26 cellular contexts compared by ENCODE assay signal in genomic region chr18:66193394-66193793, GRCh38.
"Had no signal": no experiment of that assay in that cellular context is flagged by ENCODE, and none has a peak within 500 bp of the region (broad histone marks: within the 10 kb centered on the region; RNA-seq: fewer than 3 reads in every experiment).

No MANE protein-coding gene starts in this region.

- H3K4me3 Mint-ChIP-seq: dendritic cell treated with granulocyte-macrophage colony-stimulating factor and Interleukin-4, amounts not matched to agents 40 ng/mL and 50 ng/mL, for 4 days; naive thymus-derived CD8-positive, alpha-beta T cell; nephron progenitor cell had no signal

- ATAC-seq: left cardiac atrium; left lung; pancreas; sciatic nerve; stimulated activated naive CD8-positive, alpha-beta T cell treated with anti-CD3 and anti-CD28 coated beads, Interleukin-15, Interleukin-2, amounts not matched to agents 100 U/mL and 50 U/mL, for 24 hours had no signal

- H3K4me1 Mint-ChIP-seq: naive thymus-derived CD8-positive, alpha-beta T cell had no signal

- H3K4me2 ChIP-seq: smooth muscle cell had no signal

- H3K9me3 Mint-ChIP-seq: nephron progenitor cell had no signal

- H3K27ac Mint-ChIP-seq: dendritic cell treated with granulocyte-macrophage colony-stimulating factor and Interleukin-4, amounts not matched to agents 40 ng/mL and 50 ng/mL, for 4 days; naive thymus-derived CD8-positive, alpha-beta T cell; progenitor cell of endocrine pancreas had no signal

- H3K4me3 ChIP-seq: colonic mucosa, esophagus muscularis mucosa, heart right ventricle, left lung, pancreas, smooth muscle cell, testis, tibial nerve, vagina had no signal

- H3K4me1 ChIP-seq: colonic mucosa, esophagus muscularis mucosa, heart right ventricle, left lung, pancreas, testis, tibial nerve, vagina had no signal

- H3K36me3 Mint-ChIP-seq: naive thymus-derived CD8-positive, alpha-beta T cell had no signal

- H3K27me3 ChIP-seq: colonic mucosa, esophagus muscularis mucosa, heart right ventricle, left lung, neutrophil, pancreas, testis, tibial nerve, vagina had no signal

- H3K27ac ChIP-seq: colonic mucosa, esophagus muscularis mucosa, heart right ventricle, left lung, neutrophil, pancreas, testis, tibial nerve, vagina had no signal

- H3K36me3 ChIP-seq: colonic mucosa, esophagus muscularis mucosa, heart right ventricle, left lung, neutrophil, pancreas, tibial nerve, vagina had no signal

- H3K9me3 ChIP-seq: colonic mucosa, esophagus muscularis mucosa, heart right ventricle, left lung, neutrophil, testis, tibial nerve, vagina had no signal

- H3K27me3 Mint-ChIP-seq: dendritic cell treated with granulocyte-macrophage colony-stimulating factor and Interleukin-4, amounts not matched to agents 40 ng/mL and 50 ng/mL, for 4 days; naive thymus-derived CD8-positive, alpha-beta T cell; progenitor cell of endocrine pancreas had no signal

- DNase-seq: colonic mucosa; effector CD8-positive, alpha-beta T cell; foreskin melanocyte; glutamatergic neuron; heart right ventricle; hippocampal formation; left cardiac atrium; left lung; nephron progenitor cell; stimulated activated CD4-positive, alpha-beta T cell treated with anti-CD3 and anti-CD28 coated beads, Interleukin-12 subunit alpha, Interleukin-12 subunit beta, amount 100 ng/mL, for 4 hours; stimulated activated CD4-positive, alpha-beta T cell treated with anti-CD3 and anti-CD28 coated beads, Interleukin-1b, Interleukin-23, amount 100 ng/mL, for 48 hours; stimulated activated CD4-positive, alpha-beta T cell treated with anti-CD3 and anti-CD28 coated beads, Interleukin-4, amount 100 ng/mL, for 1 hour; stimulated activated CD8-positive, alpha-beta memory T cell treated with anti-CD3 and anti-CD28 coated beads, Interleukin-4, amount 100 ng/mL, for 48 hours; stimulated activated naive CD8-positive, alpha-beta T cell treated with anti-CD3 and anti-CD28 coated beads, Interleukin-15, Interleukin-2, amounts not matched to agents 100 U/mL and 50 U/mL, for 24 hours; substantia nigra; testis had no signal
